Comparison of ENCODE assay signal across 10 cellular contexts in genomic region chrX:14027031-14027430, GRCh38. TPM values are rescaled to one million over a fixed set of nuclear protein-coding genes. Genes with fewer than 3 reads are reported as not detected.
DNase-seq lines count a peak whose midpoint lies in the region; ATAC-seq lines count a peak whose summit lies in the region.
"Had no signal": no experiment of that assay in that cellular context is flagged by ENCODE, and none has a peak within 500 bp of the region (broad histone marks: within the 10 kb centered on the region; RNA-seq: fewer than 3 reads in every experiment).

No MANE protein-coding gene starts in this region.

- peak overlapping the region; percentile 7 for H3K4me3 Mint-ChIP-seq in activated CD4-positive, alpha-beta memory T cell treated with anti-CD3 and anti-CD28 coated beads for 36 hours
- no peak overlapping the region for H3K4me3 Mint-ChIP-seq in immature natural killer cell

- intact Hi-C loops in activated CD4-positive, alpha-beta memory T cell treated with anti-CD3 and anti-CD28 coated beads for 36 hours (cut with micrococcal nuclease), result loop anchor here (1.0 to 10.0 kb wide), 6 partner anchors 128 to 1308 kb away; partner anchors contain the start of gene PIGA

- POLR2A ChIA-PET in activated CD4-positive, alpha-beta memory T cell treated with anti-CD3 and anti-CD28 coated beads for 36 hours (lab: Charles Lee), result no interaction called here

- H3K9me3 Mint-ChIP-seq in activated CD4-positive, alpha-beta memory T cell treated with anti-CD3 and anti-CD28 coated beads for 36 hours, result no peaks in the 10 kb centered on the region
- H3K9me3 Mint-ChIP-seq in immature natural killer cell, result no peaks in the 10 kb centered on the region

- CTCF ChIA-PET in activated CD4-positive, alpha-beta memory T cell treated with anti-CD3 and anti-CD28 coated beads for 36 hours (lab: Charles Lee), result interaction anchor here (0.7 kb wide), 1 partner anchor 1115 kb away, joined by 3 read pairs; no protein-coding TSS in a partner anchor

- H3K4me1 Mint-ChIP-seq in activated CD4-positive, alpha-beta memory T cell treated with anti-CD3 and anti-CD28 coated beads for 36 hours (ENCODE audit: low read depth), result peaks cover 24% of the 10 kb centered on the region
- peaks cover 21 to 24% of the 10 kb centered on the region in 2 donors for H3K4me1 Mint-ChIP-seq in immature natural killer cell

- H3K36me3 Mint-ChIP-seq in activated CD4-positive, alpha-beta memory T cell treated with anti-CD3 and anti-CD28 coated beads for 36 hours, result peaks cover 2% of the 10 kb centered on the region
- peaks cover 0 to 3% (median 0%) of the 10 kb centered on the region in 3 donors for H3K36me3 Mint-ChIP-seq in immature natural killer cell

- peak; percentile 21 for DNase-seq in activated T-cell treated with anti-CD3 and anti-CD28 coated beads, Interleukin-2, amount 50 U/mL, for 1 hour
- no peak for DNase-seq in activated T-cell treated with anti-CD3 and anti-CD28 coated beads for 4 hours
- DNase-seq in activated CD4-positive, alpha-beta memory T cell treated with anti-CD3 and anti-CD28 coated beads for 36 hours, result peak; percentile 18
- peak; percentile 1 to 82 (median 63) for DNase-seq in substantia nigra (lab: John Stamatoyannopoulos, UW)
- DNase-seq in immature natural killer cell, result no peak
- DNase-seq: Caco-2 had no signal

- H3K27ac Mint-ChIP-seq in activated CD4-positive, alpha-beta memory T cell treated with anti-CD3 and anti-CD28 coated beads for 36 hours, result peak overlapping the region; percentile 94
- peak overlapping the region in 3 of 6 donors; percentile 13 to 50 (median 37) for H3K27ac Mint-ChIP-seq in immature natural killer cell

- peak; percentile 34 for ATAC-seq in esophagus mucosa
- no peak for ATAC-seq in HG02884 (IDR thresholded peaks at IDR 0.05; ENCODE audit: unreplicated experiment)
- no peak for ATAC-seq in GM18858 (IDR thresholded peaks at IDR 0.05; ENCODE audit: unreplicated experiment)

- peak overlapping the region; percentile 95 for H3K27ac ChIP-seq in substantia nigra (ENCODE audit: low read depth, low read length, poor library complexity, severe bottlenecking)
- H3K27ac ChIP-seq: cardiac muscle cell had no signal

- no peaks in the 10 kb centered on the region for H3K27me3 Mint-ChIP-seq in activated CD4-positive, alpha-beta memory T cell treated with anti-CD3 and anti-CD28 coated beads for 36 hours
- peaks cover 8 to 12% (median 8%) of the 10 kb centered on the region in 3 donors for H3K27me3 Mint-ChIP-seq in immature natural killer cell (ENCODE audit: low read depth in 3 of 3)

RNA-seq across cellular contexts. Expression of gene GEMIN8, which starts 2.7 kb away (rescaled TPM):
- total RNA-seq in activated CD4-positive, alpha-beta memory T cell treated with anti-CD3 and anti-CD28 coated beads for 36 hours, result 10 to 100 TPM in 1 of 2 experiments, 1 to 10 TPM in 1; 8.5 to 10.6 TPM
- 17.4 TPM for total RNA-seq in esophagus mucosa
- polyA plus RNA-seq in immature natural killer cell, result 10 to 100 TPM; 13.6 to 27.3 (median 20.3) TPM

Comparison
In these comparisons a context has a peak if more than half of its experiments do, and no peak if none do; other contexts are left out.
1. DNase-seq: peak in activated T-cell treated with anti-CD3 and anti-CD28 coated beads, Interleukin-2, amount 50 U/mL, for 1 hour (single experiment), activated CD4-positive, alpha-beta memory T cell treated with anti-CD3 and anti-CD28 coated beads for 36 hours (single experiment) and substantia nigra (49 of 49); none in activated T-cell treated with anti-CD3 and anti-CD28 coated beads for 4 hours (single experiment) and immature natural killer cell (0 of 3).